Comparison of ENCODE assay signal across 21 cellular contexts in the genomic region with DNA sequence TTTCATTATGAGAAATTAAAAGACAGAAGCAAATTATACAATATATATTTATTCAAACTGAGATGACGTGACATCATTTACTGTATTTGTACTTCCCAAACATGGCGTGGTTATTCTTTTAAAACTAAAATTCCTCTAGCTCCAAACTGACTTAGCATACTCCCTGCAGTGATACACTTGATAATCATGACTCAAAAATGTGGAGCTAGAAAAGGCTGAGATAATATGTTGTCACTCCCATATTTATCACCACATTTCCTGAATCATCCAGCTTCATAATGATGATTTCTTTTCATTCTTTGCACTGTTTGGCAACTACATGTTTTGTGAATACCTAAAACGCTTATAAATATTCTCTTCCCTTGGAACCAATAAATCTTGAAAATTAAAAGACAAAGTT.
DNase-seq lines count a peak whose midpoint lies in the region; ATAC-seq and TF ChIP-seq lines count a peak whose summit lies in the region.
"Had no signal": no experiment of that assay in that cellular context is flagged by ENCODE, and none has a peak within 500 bp of the region (broad histone marks: within the 10 kb centered on the region; RNA-seq: fewer than 3 reads in every experiment).

No MANE protein-coding gene starts in this region.

- H3K9me3 Mint-ChIP-seq in endothelial cell (ENCODE audit: unreplicated experiment), result no peaks in the 10 kb centered on the region
- H3K9me3 Mint-ChIP-seq: activated naive CD4-positive, alpha-beta T cell treated with anti-CD3 and anti-CD28 coated beads, Interleukin-2, amount 50 U/mL, for 72 hours; central memory CD8-positive, alpha-beta T cell had no signal

- H3K4me1 ChIP-seq in right atrium auricular region, result peaks cover 0 to 7% of the 10 kb centered on the region in 2 donors

- H3K36me3 Mint-ChIP-seq in endothelial cell (ENCODE audit: low read depth, unreplicated experiment), result no peaks in the 10 kb centered on the region
- H3K36me3 Mint-ChIP-seq: activated naive CD4-positive, alpha-beta T cell treated with anti-CD3 and anti-CD28 coated beads, Interleukin-2, amount 50 U/mL, for 72 hours had no signal

- no peaks in the 10 kb centered on the region for H3K27me3 ChIP-seq in right atrium auricular region

- no peak overlapping the region for H3K27ac Mint-ChIP-seq in endothelial cell (ENCODE audit: unreplicated experiment)
- H3K27ac Mint-ChIP-seq: activated naive CD4-positive, alpha-beta T cell treated with anti-CD3 and anti-CD28 coated beads, Interleukin-2, amount 50 U/mL, for 72 hours; T-helper 17 cell had no signal

- intact Hi-C loops in left ventricle myocardium superior (cut with micrococcal nuclease), result no loop called here

- no peaks in the 10 kb centered on the region for H3K9me3 ChIP-seq in right atrium auricular region
- H3K9me3 ChIP-seq: neutrophil had no signal

- DNase-seq in left ventricle myocardium superior (no peak), right atrium auricular region (ENCODE audit: low spot score) (no peak), amniotic epithelial cell (ENCODE audit: low read depth) (peak; percentile 13), hepatic stellate cell (ENCODE audit: low spot score) (peak; percentile 24), GDM1 (lab: John Stamatoyannopoulos, UW) (no peak), endothelial cell (ENCODE audit: low spot score) (no peak), NCI-H1417 treated with DMSO at 0.1 percent for 48 hours (lab: John Stamatoyannopoulos, UW) (no peak)
- DNase-seq in activated T-cell treated with anti-CD3 and anti-CD28 coated beads, Interleukin-2, amount 50 U/mL, for 48 hours, result no peak
- DNase-seq: activated CD4-positive, alpha-beta T cell treated with anti-CD3 and anti-CD28 coated beads for 1 hour; DMS 273 treated with DMSO at 0.1 percent for 48 hours; NCI-H1436 treated with DMSO at 0.1 percent for 48 hours; NCI-H446; SHP77 treated with DMSO at 0.1 percent for 48 hours; stimulated activated CD4-positive, alpha-beta T cell treated with anti-CD3 and anti-CD28 coated beads, Interleukin-4, amount 100 ng/mL, for 1 hour; stimulated activated CD8-positive, alpha-beta memory T cell treated with anti-CD3 and anti-CD28 coated beads, Interleukin-4, amount 100 ng/mL, for 48 hours; T-helper 17 cell had no signal

- peak overlapping the region in 1 of 2 donors; percentile 41 for H3K27ac ChIP-seq in right atrium auricular region
- H3K27ac ChIP-seq: HL-60, neutrophil had no signal

- no peaks in the 10 kb centered on the region for H3K27me3 Mint-ChIP-seq in endothelial cell (ENCODE audit: unreplicated experiment)

- no peak overlapping the region for H3K4me3 ChIP-seq in right atrium auricular region

- H3K4me3 Mint-ChIP-seq in endothelial cell (ENCODE audit: unreplicated experiment), result no peak overlapping the region
- H3K4me3 Mint-ChIP-seq: central memory CD8-positive, alpha-beta T cell; T-helper 17 cell had no signal

- peak; percentile 38 for ATAC-seq in left ventricle myocardium superior
- ATAC-seq: activated naive CD4-positive, alpha-beta T cell treated with anti-CD3 and anti-CD28 coated beads, Interleukin-2, amount 50 U/mL, for 72 hours; sciatic nerve; T-helper 17 cell had no signal

- H3K4me1 Mint-ChIP-seq in endothelial cell (ENCODE audit: unreplicated experiment), result no peaks in the 10 kb centered on the region
- H3K4me1 Mint-ChIP-seq: central memory CD8-positive, alpha-beta T cell; T-helper 17 cell had no signal

- TF ChIP-seq CTCF in right atrium auricular region (IDR thresholded peaks at IDR 0.05) (no peak), endothelial cell (IDR thresholded peaks at IDR 0.05; ENCODE audit: unreplicated experiment) (no peak)

- H3K36me3 ChIP-seq in right atrium auricular region, result no peaks in the 10 kb centered on the region
- H3K36me3 ChIP-seq: neutrophil had no signal

Comparison
In these comparisons a context has a peak if more than half of its experiments do, and no peak if none do; other contexts are left out.
1. DNase-seq: peak in amniotic epithelial cell (single experiment) and hepatic stellate cell (single experiment); none in left ventricle myocardium superior (single experiment), right atrium auricular region (single experiment), GDM1 (single experiment), endothelial cell (single experiment), NCI-H1417 treated with DMSO at 0.1 percent for 48 hours (single experiment) and activated T-cell treated with anti-CD3 and anti-CD28 coated beads, Interleukin-2, amount 50 U/mL, for 48 hours (0 of 2).